ENCODE assay signal across 1 cellular context in the genomic region with DNA sequence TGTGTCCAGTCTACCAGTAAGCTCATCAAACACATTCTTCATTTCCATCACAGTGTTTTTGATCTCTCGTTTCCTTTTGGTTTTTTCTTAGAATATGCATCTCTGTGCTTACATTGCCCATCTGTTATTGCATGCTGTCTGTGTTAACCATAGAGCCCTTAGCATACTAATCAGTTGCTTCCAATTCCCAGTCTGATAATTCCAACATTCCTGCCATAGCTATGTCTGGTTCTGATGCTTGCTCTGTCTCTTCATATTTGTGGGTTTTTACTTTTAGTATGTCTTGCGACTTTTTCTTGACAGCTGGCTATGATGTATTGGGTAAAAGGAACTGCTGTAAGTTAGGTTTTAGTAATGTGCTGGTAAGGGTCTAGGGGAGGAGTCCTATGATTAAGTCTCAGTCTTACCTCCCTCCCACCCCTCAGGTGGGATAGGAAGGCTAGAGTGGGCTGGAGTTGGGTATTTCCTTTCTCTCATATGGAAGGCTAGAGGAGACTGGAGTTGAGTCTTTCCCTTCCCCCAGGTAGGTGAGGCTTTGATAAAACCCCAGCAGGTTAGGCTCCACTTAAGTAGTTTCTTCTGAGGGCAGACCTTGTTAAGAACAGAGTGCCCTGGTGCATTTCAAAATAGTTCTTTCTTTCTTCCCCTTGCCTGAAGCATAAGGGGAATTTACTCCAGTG.
TF ChIP-seq lines count a peak whose summit lies in the region.

No MANE protein-coding gene starts in this region.

TF ChIP-seq in WTC11, 78 proteins besides CTCF, POLR2A, EP300 and RAD21 (continued from another document):
- TF ChIP-seq, protein P1, sequence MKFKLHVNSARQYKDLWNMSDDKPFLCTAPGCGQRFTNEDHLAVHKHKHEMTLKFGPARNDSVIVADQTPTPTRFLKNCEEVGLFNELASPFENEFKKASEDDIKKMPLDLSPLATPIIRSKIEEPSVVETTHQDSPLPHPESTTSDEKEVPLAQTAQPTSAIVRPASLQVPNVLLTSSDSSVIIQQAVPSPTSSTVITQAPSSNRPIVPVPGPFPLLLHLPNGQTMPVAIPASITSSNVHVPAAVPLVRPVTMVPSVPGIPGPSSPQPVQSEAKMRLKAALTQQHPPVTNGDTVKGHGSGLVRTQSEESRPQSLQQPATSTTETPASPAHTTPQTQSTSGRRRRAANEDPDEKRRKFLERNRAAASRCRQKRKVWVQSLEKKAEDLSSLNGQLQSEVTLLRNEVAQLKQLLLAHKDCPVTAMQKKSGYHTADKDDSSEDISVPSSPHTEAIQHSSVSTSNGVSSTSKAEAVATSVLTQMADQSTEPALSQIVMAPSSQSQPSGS (CRISPR knock-in tag; IDR thresholded peaks at IDR 0.05; ENCODE audit: borderline replicate concordance, low read depth): no peak
- TF ChIP-seq ERG (CRISPR knock-in tag; IDR thresholded peaks at IDR 0.05): no peak
